12 cellular contexts compared by ENCODE assay signal in the genomic region with DNA sequence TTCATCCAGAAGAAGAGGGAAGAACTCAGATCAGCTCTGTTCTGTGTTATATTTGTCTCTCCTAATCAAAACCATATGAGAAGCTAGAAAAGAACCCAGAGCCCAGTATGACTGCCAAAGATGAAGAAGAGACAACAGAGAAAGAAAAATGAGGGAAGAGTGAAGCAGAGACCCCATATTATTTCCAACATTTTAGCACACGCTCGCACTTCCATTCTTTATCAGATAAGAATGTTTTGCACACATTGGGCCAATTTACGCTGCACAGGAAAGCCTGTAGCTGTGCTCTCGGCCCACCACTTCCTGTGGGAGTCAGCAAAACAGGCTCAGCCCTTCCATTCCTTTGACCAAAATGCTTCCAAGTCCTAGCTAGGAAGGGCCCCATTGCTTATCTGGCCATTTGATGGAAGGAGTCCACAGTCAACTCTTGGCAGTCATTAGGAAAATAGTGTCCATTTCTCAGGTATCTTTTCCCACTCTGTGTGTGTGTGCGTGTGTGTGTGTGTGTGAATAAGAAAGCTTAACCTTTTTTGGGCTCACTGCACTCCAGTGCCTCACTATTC.
DNase-seq lines count a peak whose midpoint lies in the region; ATAC-seq and TF ChIP-seq lines count a peak whose summit lies in the region.
"Had no signal": no experiment of that assay in that cellular context is flagged by ENCODE, and none has a peak within 500 bp of the region (broad histone marks: within the 10 kb centered on the region; RNA-seq: fewer than 3 reads in every experiment).

No MANE protein-coding gene starts in this region.

- H3K4me3 ChIP-seq in fibroblast of pulmonary artery (replicated peaks; ENCODE audit: low read depth, low read length): no peak overlapping the region

- no peak overlapping the region for H3K27ac Mint-ChIP-seq in stimulated activated naive B cell treated with anti-CD40 and anti-IgM and Interleukin-4, amounts not matched to agents 10 μg/mL and 1 μg/mL and 100 μg/mL, for 72 hours
- H3K27ac Mint-ChIP-seq: progenitor cell of endocrine pancreas had no signal

- intact Hi-C loops in left colon (cut with DNase I, micrococcal nuclease): no loop called here

- no peak for ATAC-seq in stimulated activated naive B cell treated with anti-CD40 and anti-IgM and Interleukin-4, amounts not matched to agents 10 μg/mL and 1 μg/mL and 100 μg/mL, for 72 hours (replicated peaks)
- ATAC-seq in HG03439 (IDR thresholded peaks at IDR 0.05; ENCODE audit: unreplicated experiment): no peak
- no peak for ATAC-seq in left colon

- DNase-seq in KBM-7 (peak; percentile 67), activated T-cell treated with anti-CD3 and anti-CD28 coated beads for 48 hours (ENCODE audit: low read depth) (peak; percentile 8), fibroblast of pulmonary artery (ENCODE audit: low read depth) (peak; percentile 94), NCI-H2227 (lab: John Stamatoyannopoulos, UW; ENCODE audit: unreplicated experiment) (no peak), left colon (no peak)
- peak; percentile 16 for DNase-seq in stimulated activated CD4-positive, alpha-beta T cell treated with anti-CD3 and anti-CD28 coated beads, Interleukin-4, amount 100 ng/mL, for 1 hour
- DNase-seq in stimulated activated naive B cell treated with anti-CD40 and anti-IgM and Interleukin-4, amounts not matched to agents 10 μg/mL and 1 μg/mL and 100 μg/mL, for 72 hours: no peak
- DNase-seq: activated gamma-delta T cell treated with Interleukin-2 at 50 U/mL for 16 hours, DMS153, NCI-H526 had no signal

- no peak overlapping the region for H3K4me3 Mint-ChIP-seq in stimulated activated naive B cell treated with anti-CD40 and anti-IgM and Interleukin-4, amounts not matched to agents 10 μg/mL and 1 μg/mL and 100 μg/mL, for 72 hours

- peaks cover 7% of the 10 kb centered on the region in 2 donors for H3K4me1 Mint-ChIP-seq in stimulated activated naive B cell treated with anti-CD40 and anti-IgM and Interleukin-4, amounts not matched to agents 10 μg/mL and 1 μg/mL and 100 μg/mL, for 72 hours

- H3K27me3 Mint-ChIP-seq in stimulated activated naive B cell treated with anti-CD40 and anti-IgM and Interleukin-4, amounts not matched to agents 10 μg/mL and 1 μg/mL and 100 μg/mL, for 72 hours: peaks cover 9 to 14% of the 10 kb centered on the region in 2 donors

- H3K9me3 Mint-ChIP-seq in stimulated activated naive B cell treated with anti-CD40 and anti-IgM and Interleukin-4, amounts not matched to agents 10 μg/mL and 1 μg/mL and 100 μg/mL, for 72 hours: no peaks in the 10 kb centered on the region

- TF ChIP-seq CTCF in fibroblast of pulmonary artery (IDR thresholded peaks at IDR 0.05; ENCODE audit: low read length, missing control alignments): no peak

- no peaks in the 10 kb centered on the region for H3K36me3 Mint-ChIP-seq in stimulated activated naive B cell treated with anti-CD40 and anti-IgM and Interleukin-4, amounts not matched to agents 10 μg/mL and 1 μg/mL and 100 μg/mL, for 72 hours

- in situ Hi-C loops in KBM-7 (cut with MboI; ENCODE audit: low pct_unique_long_range_greater_than_20kb, low sequenced_read_pairs): no loop called here

Comparison
In these comparisons a context has a peak if more than half of its experiments do, and no peak if none do; other contexts are left out.
1. DNase-seq: peak in KBM-7 (single experiment), activated T-cell treated with anti-CD3 and anti-CD28 coated beads for 48 hours (single experiment), fibroblast of pulmonary artery (single experiment) and stimulated activated CD4-positive, alpha-beta T cell treated with anti-CD3 and anti-CD28 coated beads, Interleukin-4, amount 100 ng/mL, for 1 hour (single experiment); none in stimulated activated naive B cell treated with anti-CD40 and anti-IgM and Interleukin-4, amounts not matched to agents 10 μg/mL and 1 μg/mL and 100 μg/mL, for 72 hours (single experiment), NCI-H2227 (single experiment) and left colon (0 of 2).